28 cellular contexts compared by ENCODE assay signal in genomic region chr7:6117533-6117932, GRCh38. TPM values are rescaled to one million over a fixed set of nuclear protein-coding genes. Genes with fewer than 3 reads are reported as not detected.
DNase-seq lines count a peak whose midpoint lies in the region; ATAC-seq lines count a peak whose summit lies in the region.
"Had no signal": no experiment of that assay in that cellular context is flagged by ENCODE, and none has a peak within 500 bp of the region (broad histone marks: within the 10 kb centered on the region; RNA-seq: fewer than 3 reads in every experiment).

No MANE protein-coding gene starts in this region.

- H3K27ac Mint-ChIP-seq in activated T-cell treated with anti-CD3 and anti-CD28 coated beads, Interleukin-2, amount 50 U/mL, for 72 hours: peak overlapping the region; percentile 86
- H3K27ac Mint-ChIP-seq in CD4-positive, alpha-beta memory T cell: peak overlapping the region in 6 of 7 donors; percentile 66 to 90 (median 73)
- peak overlapping the region; percentile 82 for H3K27ac Mint-ChIP-seq in T-helper 17 cell
- peak overlapping the region; percentile 32 for H3K27ac Mint-ChIP-seq in central memory CD8-positive, alpha-beta T cell (ENCODE audit: low read depth)

- peaks cover 3 to 4% of the 10 kb centered on the region in 2 donors for H3K9me3 Mint-ChIP-seq in activated T-cell treated with anti-CD3 and anti-CD28 coated beads, Interleukin-2, amount 50 U/mL, for 72 hours
- H3K9me3 Mint-ChIP-seq in CD4-positive, alpha-beta memory T cell: peaks cover 0 to 14% (median 6%) of the 10 kb centered on the region in 8 donors
- H3K9me3 Mint-ChIP-seq in central memory CD8-positive, alpha-beta T cell: peaks cover 7% of the 10 kb centered on the region

- POLR2A ChIA-PET in CD4-positive, alpha-beta memory T cell (lab: Charles Lee; ENCODE audit: partially characterized antibody): no interaction called here

- H3K36me3 Mint-ChIP-seq in activated T-cell treated with anti-CD3 and anti-CD28 coated beads, Interleukin-2, amount 50 U/mL, for 72 hours (ENCODE audit: insufficient read depth in 2 of 2): peaks cover 19 to 50% of the 10 kb centered on the region in 2 donors
- H3K36me3 Mint-ChIP-seq in CD4-positive, alpha-beta memory T cell: peaks cover 76 to 83% of the 10 kb centered on the region in 2 donors
- H3K36me3 Mint-ChIP-seq in T-helper 17 cell (ENCODE audit: low read depth): peaks cover 10% of the 10 kb centered on the region
- peaks cover 76% of the 10 kb centered on the region for H3K36me3 Mint-ChIP-seq in central memory CD8-positive, alpha-beta T cell (ENCODE audit: insufficient read depth)

- H3K27me3 ChIP-seq in CD4-positive, alpha-beta memory T cell (ENCODE audit: insufficient read depth, low read length): no peaks in the 10 kb centered on the region
- H3K27me3 ChIP-seq: BE2C, brain microvascular endothelial cell, gastroesophageal sphincter, hepatocyte, Peyer's patch, tibial nerve had no signal

- no peak for DNase-seq in activated T-cell treated with anti-CD3 and anti-CD28 coated beads, Interleukin-2, amount 50 U/mL, for 72 hours
- DNase-seq in activated T-cell treated with anti-CD3 and anti-CD28 coated beads, Interleukin-2, amount 50 U/mL, for 48 hours: no peak
- DNase-seq in CD4-positive, alpha-beta memory T cell: no peak
- no peak for DNase-seq in T-helper 17 cell
- no peak for DNase-seq in central memory CD8-positive, alpha-beta T cell (ENCODE audit: low spot score in 2 of 2)
- no peak for DNase-seq in NCI-H82 (lab: John Stamatoyannopoulos, UW)
- DNase-seq: activated CD4-positive, alpha-beta T cell treated with anti-CD3 and anti-CD28 coated beads for 48 hours; activated gamma-delta T cell treated with Interleukin-2 at 50 U/mL for 16 hours; amygdala; BE2C; brain microvascular endothelial cell; H7; lower lobe of right lung; midbrain; naive thymus-derived CD8-positive, alpha-beta T cell; NCI-H1092; NCI-H187; NCI-H2171; NCI-H524; occipital lobe; SHP77; stimulated activated CD4-positive, alpha-beta T cell treated with anti-CD3 and anti-CD28 coated beads, Interleukin-4, amount 100 ng/mL, for 1 hour; T-helper 9 cell had no signal

- CTCF ChIA-PET in CD4-positive, alpha-beta memory T cell (lab: Charles Lee; ENCODE audit: partially characterized antibody): interaction anchor here (0.9 to 1.1 kb wide), 2 partner anchors 9 to 116 kb away, joined by 3 to 4 read pairs; no protein-coding TSS in a partner anchor

- peaks cover 4% of the 10 kb centered on the region in 2 donors for H3K9me3 ChIP-seq in CD4-positive, alpha-beta memory T cell (ENCODE audit: control insufficient read depth in 1 of 2, low read length in 2 of 2)
- no peaks in the 10 kb centered on the region for H3K9me3 ChIP-seq in T-helper 17 cell (ENCODE audit: control insufficient read depth, low read length, poor library complexity, severe bottlenecking)
- H3K9me3 ChIP-seq: BE2C, lower lobe of right lung, Peyer's patch had no signal

- H3K27me3 Mint-ChIP-seq in activated T-cell treated with anti-CD3 and anti-CD28 coated beads, Interleukin-2, amount 50 U/mL, for 72 hours (ENCODE audit: low read depth): no peaks in the 10 kb centered on the region
- no peaks in the 10 kb centered on the region for H3K27me3 Mint-ChIP-seq in CD4-positive, alpha-beta memory T cell
- no peaks in the 10 kb centered on the region for H3K27me3 Mint-ChIP-seq in T-helper 17 cell
- no peaks in the 10 kb centered on the region for H3K27me3 Mint-ChIP-seq in central memory CD8-positive, alpha-beta T cell
- H3K27me3 Mint-ChIP-seq: naive thymus-derived CD8-positive, alpha-beta T cell had no signal

- peaks cover 43% of the 10 kb centered on the region for H3K36me3 ChIP-seq in CD4-positive, alpha-beta memory T cell (ENCODE audit: insufficient read depth, low read length)

- peak; percentile 29 to 49 for ATAC-seq in activated T-cell treated with anti-CD3 and anti-CD28 coated beads, Interleukin-2, amount 50 U/mL, for 72 hours (replicated peaks in 1 of 2)
- ATAC-seq in T-helper 17 cell: peak; percentile 39
- ATAC-seq in central memory CD8-positive, alpha-beta T cell (replicated peaks; ENCODE audit: extremely low read depth, poor library complexity, severe bottlenecking): no peak
- no peak for ATAC-seq in GM19397 (IDR thresholded peaks at IDR 0.05; ENCODE audit: unreplicated experiment)
- ATAC-seq: gastroesophageal sphincter; lower lobe of right lung; naive thymus-derived CD8-positive, alpha-beta T cell had no signal

- intact Hi-C loops in CD4-positive, alpha-beta memory T cell (cut with micrococcal nuclease): no loop called here

- no peak overlapping the region for H3K27ac ChIP-seq in CD4-positive, alpha-beta memory T cell (ENCODE audit: low read depth, low read length)
- H3K27ac ChIP-seq: brain microvascular endothelial cell, gastroesophageal sphincter, hepatocyte, lower lobe of right lung, Peyer's patch, tibial nerve had no signal

- H3K4me1 Mint-ChIP-seq in activated T-cell treated with anti-CD3 and anti-CD28 coated beads, Interleukin-2, amount 50 U/mL, for 72 hours (ENCODE audit: low read depth): peaks cover 15% of the 10 kb centered on the region
- peaks cover 21 to 29% (median 25%) of the 10 kb centered on the region in 4 donors for H3K4me1 Mint-ChIP-seq in CD4-positive, alpha-beta memory T cell
- peaks cover 12% of the 10 kb centered on the region for H3K4me1 Mint-ChIP-seq in T-helper 17 cell
- peaks cover 23% of the 10 kb centered on the region for H3K4me1 Mint-ChIP-seq in central memory CD8-positive, alpha-beta T cell

- H3K4me3 Mint-ChIP-seq in activated T-cell treated with anti-CD3 and anti-CD28 coated beads, Interleukin-2, amount 50 U/mL, for 72 hours: peak overlapping the region in 1 of 2 donors; percentile 61
- peak overlapping the region in 3 of 8 donors; percentile 7 to 41 (median 25) for H3K4me3 Mint-ChIP-seq in CD4-positive, alpha-beta memory T cell
- peak overlapping the region; percentile 75 for H3K4me3 Mint-ChIP-seq in T-helper 17 cell
- H3K4me3 Mint-ChIP-seq in central memory CD8-positive, alpha-beta T cell: no peak overlapping the region

- peaks cover 12% of the 10 kb centered on the region for H3K4me1 ChIP-seq in CD4-positive, alpha-beta memory T cell (ENCODE audit: insufficient read depth, low read length)
- H3K4me1 ChIP-seq: BE2C, lower lobe of right lung, Peyer's patch, tibial nerve had no signal

- no peak overlapping the region for H3K4me3 ChIP-seq in CD4-positive, alpha-beta memory T cell (ENCODE audit: low read length in 2 of 2)
- H3K4me3 ChIP-seq: gastroesophageal sphincter, hepatocyte, lower lobe of right lung, Peyer's patch, tibial nerve had no signal

RNA-seq across cellular contexts. Expression of gene USP42, which starts 12.8 kb away (rescaled TPM):
- 10 to 100 TPM; 10.3 to 11.3 TPM for total RNA-seq in activated T-cell treated with anti-CD3 and anti-CD28 coated beads, Interleukin-2, amount 50 U/mL, for 72 hours
- total RNA-seq in CD4-positive, alpha-beta memory T cell: 10 to 100 TPM; 17.6 to 20.9 TPM
- polyA plus RNA-seq in CD4-positive, alpha-beta memory T cell: 10 to 100 TPM in 1 of 2 donors, 1 to 10 TPM in 1; 3.2 to 14.7 TPM
- 10 to 100 TPM; 33.9 to 35.1 TPM for total RNA-seq in T-helper 17 cell

RNA-seq across cellular contexts. Expression of gene EIF2AK1, which starts 58.6 kb away (rescaled TPM):
- 100 to 1,000 TPM; 103 to 130 TPM for total RNA-seq in activated T-cell treated with anti-CD3 and anti-CD28 coated beads, Interleukin-2, amount 50 U/mL, for 72 hours
- 10 to 100 TPM; 69.9 to 77.0 TPM for total RNA-seq in CD4-positive, alpha-beta memory T cell
- 10 to 100 TPM; 79.4 to 90.7 TPM for polyA plus RNA-seq in CD4-positive, alpha-beta memory T cell
- total RNA-seq in T-helper 17 cell: 100 to 1,000 TPM in 1 of 2 donors, 10 to 100 TPM in 1; 62.1 to 116 TPM

Comparison
In these comparisons a context has a peak if more than half of its experiments do, and no peak if none do; other contexts are left out.
1. ATAC-seq: peak in activated T-cell treated with anti-CD3 and anti-CD28 coated beads, Interleukin-2, amount 50 U/mL, for 72 hours (2 of 2) and T-helper 17 cell (single experiment); none in central memory CD8-positive, alpha-beta T cell (single experiment) and GM19397 (single experiment).
2. H3K27ac Mint-ChIP-seq: peak in every context shown above with its lines; median percentile 86 in activated T-cell treated with anti-CD3 and anti-CD28 coated beads, Interleukin-2, amount 50 U/mL, for 72 hours; 82 in T-helper 17 cell; 73 in CD4-positive, alpha-beta memory T cell; 32 in central memory CD8-positive, alpha-beta T cell.